In genomic region chr2:185610301-185610700, GRCh38 we compare ENCODE assay signal across 22 cellular contexts.
"Had no signal": no experiment of that assay in that cellular context is flagged by ENCODE, and none has a peak within 500 bp of the region (broad histone marks: within the 10 kb centered on the region; RNA-seq: fewer than 3 reads in every experiment).

No MANE protein-coding gene starts in this region.

- H3K36me3 ChIP-seq: SJSA1 had no signal

- H3K9me3 ChIP-seq: SJSA1 had no signal

- H3K27ac ChIP-seq: SJSA1, SK-N-MC had no signal

- DNase-seq: IMR-90, Kasumi-1, KG1, MM.1S, NCI-H1092 treated with DMSO at 0.1 percent for 48 hours, NCI-H1436, NCI-H187, NCI-H2029, NCI-H2081 treated with DMSO at 0.1 percent for 48 hours, NCI-H2171, NCI-H226, NCI-H446, NCI-H510A, NCI-H524 treated with DMSO at 0.1 percent for 48 hours, NCI-H69, NCI-H774, Right ventricle myocardium superior, RPMI8226, SIG-M5 had no signal

- ATAC-seq: HepG2 had no signal

- H3K4me3 ChIP-seq: SJSA1, SK-N-MC had no signal

- H3K4me1 ChIP-seq: SJSA1 had no signal

- H3K27me3 ChIP-seq: SJSA1 had no signal
